1 cellular context compared by ENCODE assay signal in the genomic region with DNA sequence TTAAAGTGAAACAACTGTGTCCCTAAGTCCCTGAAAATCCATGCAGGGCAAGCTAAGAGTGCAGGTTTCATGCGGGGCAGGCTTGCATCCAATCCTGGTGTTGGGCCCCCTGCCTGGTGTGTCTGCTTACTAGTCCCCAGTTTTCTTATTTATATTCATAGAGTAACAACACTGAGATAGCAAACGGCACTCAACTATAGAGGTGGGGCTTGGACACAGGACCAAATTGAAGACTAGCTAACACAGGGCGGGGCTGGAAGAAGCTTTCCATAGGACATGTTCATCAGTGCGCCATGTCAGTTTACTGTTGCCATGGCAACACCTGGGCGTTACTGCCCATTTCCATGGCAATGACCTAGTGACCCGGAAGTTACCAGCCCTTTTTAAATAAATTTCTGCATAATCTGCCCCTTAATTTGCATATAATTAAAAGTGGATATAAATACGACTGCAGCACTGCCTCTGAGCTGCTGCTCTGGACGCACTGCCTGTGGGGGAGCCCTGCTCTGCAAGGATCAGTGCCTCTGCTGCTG.
A peak's percentile ranks its signal among the peaks of the same experiment; 100 is the strongest.
TF ChIP-seq lines count a peak whose summit lies in the region.

No MANE protein-coding gene starts in this region.

TF ChIP-seq in K562, 482 proteins besides CTCF, POLR2A, EP300 and RAD21 (continued from another document):
- TF ChIP-seq, protein P1, sequence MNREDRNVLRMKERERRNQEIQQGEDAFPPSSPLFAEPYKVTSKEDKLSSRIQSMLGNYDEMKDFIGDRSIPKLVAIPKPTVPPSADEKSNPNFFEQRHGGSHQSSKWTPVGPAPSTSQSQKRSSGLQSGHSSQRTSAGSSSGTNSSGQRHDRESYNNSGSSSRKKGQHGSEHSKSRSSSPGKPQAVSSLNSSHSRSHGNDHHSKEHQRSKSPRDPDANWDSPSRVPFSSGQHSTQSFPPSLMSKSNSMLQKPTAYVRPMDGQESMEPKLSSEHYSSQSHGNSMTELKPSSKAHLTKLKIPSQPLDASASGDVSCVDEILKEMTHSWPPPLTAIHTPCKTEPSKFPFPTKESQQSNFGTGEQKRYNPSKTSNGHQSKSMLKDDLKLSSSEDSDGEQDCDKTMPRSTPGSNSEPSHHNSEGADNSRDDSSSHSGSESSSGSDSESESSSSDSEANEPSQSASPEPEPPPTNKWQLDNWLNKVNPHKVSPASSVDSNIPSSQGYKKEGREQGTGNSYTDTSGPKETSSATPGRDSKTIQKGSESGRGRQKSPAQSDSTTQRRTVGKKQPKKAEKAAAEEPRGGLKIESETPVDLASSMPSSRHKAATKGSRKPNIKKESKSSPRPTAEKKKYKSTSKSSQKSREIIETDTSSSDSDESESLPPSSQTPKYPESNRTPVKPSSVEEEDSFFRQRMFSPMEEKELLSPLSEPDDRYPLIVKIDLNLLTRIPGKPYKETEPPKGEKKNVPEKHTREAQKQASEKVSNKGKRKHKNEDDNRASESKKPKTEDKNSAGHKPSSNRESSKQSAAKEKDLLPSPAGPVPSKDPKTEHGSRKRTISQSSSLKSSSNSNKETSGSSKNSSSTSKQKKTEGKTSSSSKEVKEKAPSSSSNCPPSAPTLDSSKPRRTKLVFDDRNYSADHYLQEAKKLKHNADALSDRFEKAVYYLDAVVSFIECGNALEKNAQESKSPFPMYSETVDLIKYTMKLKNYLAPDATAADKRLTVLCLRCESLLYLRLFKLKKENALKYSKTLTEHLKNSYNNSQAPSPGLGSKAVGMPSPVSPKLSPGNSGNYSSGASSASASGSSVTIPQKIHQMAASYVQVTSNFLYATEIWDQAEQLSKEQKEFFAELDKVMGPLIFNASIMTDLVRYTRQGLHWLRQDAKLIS (CRISPR knock-in tag; IDR thresholded peaks at IDR 0.05): no peak
- TF ChIP-seq CCNT2 (IDR thresholded peaks at IDR 0.05; ENCODE audit: borderline replicate concordance, extremely low read depth, insufficient read length, low read depth, low read length) (no peak), SNRNP70 (optimal IDR thresholded peaks at IDR 0.05; ENCODE audit: low read depth, low read length) (no peak), SMAD1 (IDR thresholded peaks at IDR 0.05; ENCODE audit: low read depth, low read length, partially characterized antibody) (no peak), RBM22 (IDR thresholded peaks at IDR 0.05; ENCODE audit: low read depth, low read length, poor library complexity, severe bottlenecking) (no peak), ZNF274 (IDR thresholded peaks at IDR 0.05; ENCODE audit: borderline replicate concordance, low read depth, low read length) (no peak), ARNT (IDR thresholded peaks at IDR 0.05) (no peak), HNRNPK (IDR thresholded peaks at IDR 0.05; ENCODE audit: low read depth, low read length, poor library complexity, severe bottlenecking) (no peak), MEF2D (tag; conservative IDR thresholded peaks at IDR 0.05; ENCODE audit: low read depth) (no peak), HDAC3 (IDR thresholded peaks at IDR 0.05; ENCODE audit: borderline replicate concordance, partially characterized antibody) (no peak), ZNF311 (CRISPR knock-in tag; IDR thresholded peaks at IDR 0.05) (no peak), NR2C2 (CRISPR knock-in tag; IDR thresholded peaks at IDR 0.05) (no peak), NR2C2 (tag; IDR thresholded peaks at IDR 0.05) (peak; percentile 92), TCFL5 (CRISPR knock-in tag; conservative IDR thresholded peaks at IDR 0.05) (no peak), EGR1 (conservative IDR thresholded peaks at IDR 0.05) (no peak), ZNF644 (tag; IDR thresholded peaks at IDR 0.05; ENCODE audit: low read depth) (no peak), ZNF780A (CRISPR knock-in tag; IDR thresholded peaks at IDR 0.05) (no peak), ZBTB8A (IDR thresholded peaks at IDR 0.05; ENCODE audit: partially characterized antibody) (no peak), SMC3 (conservative IDR thresholded peaks at IDR 0.05; ENCODE audit: insufficient read depth, low read depth, low read length) (no peak), RFX1 (IDR thresholded peaks at IDR 0.05) (peak; percentile 91), CBFB (CRISPR knock-in tag; IDR thresholded peaks at IDR 0.05) (no peak), GABPA (tag; conservative IDR thresholded peaks at IDR 0.05; ENCODE audit: low read depth) (peak; percentile 63), ZBTB1 (CRISPR knock-in tag; IDR thresholded peaks at IDR 0.05; ENCODE audit: borderline replicate concordance, low read depth) (no peak), ARHGAP35 (IDR thresholded peaks at IDR 0.05; ENCODE audit: partially characterized antibody) (no peak), SMAD3 (CRISPR knock-in tag; conservative IDR thresholded peaks at IDR 0.05) (no peak), GABPB1 (CRISPR knock-in tag; IDR thresholded peaks at IDR 0.05) (peak; percentile 63), PTBP1 (IDR thresholded peaks at IDR 0.05; ENCODE audit: low read depth, low read length) (no peak), FOXK1 (CRISPR knock-in tag; IDR thresholded peaks at IDR 0.05; ENCODE audit: borderline replicate concordance) (no peak), SIX5 (IDR thresholded peaks at IDR 0.05; ENCODE audit: borderline replicate concordance in 1 of 2, insufficient read depth in 1 of 2, low read depth in 1 of 2, low read length in 2 of 2) (no peak), DNMT1 (IDR thresholded peaks at IDR 0.05) (no peak), KAT7 (CRISPR knock-in tag; IDR thresholded peaks at IDR 0.05; ENCODE audit: borderline replicate concordance) (no peak), JUND (IDR thresholded peaks at IDR 0.05; ENCODE audit: borderline replicate concordance, low read depth, low read length) (no peak), JUND (tag; IDR thresholded peaks at IDR 0.05; ENCODE audit: borderline replicate concordance, low read depth, low read length) (no peak), KLF13 (tag; IDR thresholded peaks at IDR 0.05; ENCODE audit: borderline replicate concordance, low read depth) (no peak), EHMT2 (IDR thresholded peaks at IDR 0.05) (no peak), NR2C1 (IDR thresholded peaks at IDR 0.05) (peak; percentile 50), NR2C1 (tag; IDR thresholded peaks at IDR 0.05) (peak; percentile 82), ZNF184 (CRISPR knock-in tag; IDR thresholded peaks at IDR 0.05) (no peak)
- TF ChIP-seq, protein P2, sequence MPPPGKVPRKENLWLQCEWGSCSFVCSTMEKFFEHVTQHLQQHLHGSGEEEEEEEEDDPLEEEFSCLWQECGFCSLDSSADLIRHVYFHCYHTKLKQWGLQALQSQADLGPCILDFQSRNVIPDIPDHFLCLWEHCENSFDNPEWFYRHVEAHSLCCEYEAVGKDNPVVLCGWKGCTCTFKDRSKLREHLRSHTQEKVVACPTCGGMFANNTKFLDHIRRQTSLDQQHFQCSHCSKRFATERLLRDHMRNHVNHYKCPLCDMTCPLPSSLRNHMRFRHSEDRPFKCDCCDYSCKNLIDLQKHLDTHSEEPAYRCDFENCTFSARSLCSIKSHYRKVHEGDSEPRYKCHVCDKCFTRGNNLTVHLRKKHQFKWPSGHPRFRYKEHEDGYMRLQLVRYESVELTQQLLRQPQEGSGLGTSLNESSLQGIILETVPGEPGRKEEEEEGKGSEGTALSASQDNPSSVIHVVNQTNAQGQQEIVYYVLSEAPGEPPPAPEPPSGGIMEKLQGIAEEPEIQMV (tag; conservative IDR thresholded peaks at IDR 0.05; ENCODE audit: low read depth): peak; percentile 91
- TF ChIP-seq, protein P3, sequence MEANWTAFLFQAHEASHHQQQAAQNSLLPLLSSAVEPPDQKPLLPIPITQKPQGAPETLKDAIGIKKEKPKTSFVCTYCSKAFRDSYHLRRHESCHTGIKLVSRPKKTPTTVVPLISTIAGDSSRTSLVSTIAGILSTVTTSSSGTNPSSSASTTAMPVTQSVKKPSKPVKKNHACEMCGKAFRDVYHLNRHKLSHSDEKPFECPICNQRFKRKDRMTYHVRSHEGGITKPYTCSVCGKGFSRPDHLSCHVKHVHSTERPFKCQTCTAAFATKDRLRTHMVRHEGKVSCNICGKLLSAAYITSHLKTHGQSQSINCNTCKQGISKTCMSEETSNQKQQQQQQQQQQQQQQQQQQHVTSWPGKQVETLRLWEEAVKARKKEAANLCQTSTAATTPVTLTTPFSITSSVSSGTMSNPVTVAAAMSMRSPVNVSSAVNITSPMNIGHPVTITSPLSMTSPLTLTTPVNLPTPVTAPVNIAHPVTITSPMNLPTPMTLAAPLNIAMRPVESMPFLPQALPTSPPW (CRISPR knock-in tag; IDR thresholded peaks at IDR 0.05): no peak
- TF ChIP-seq, protein P4, sequence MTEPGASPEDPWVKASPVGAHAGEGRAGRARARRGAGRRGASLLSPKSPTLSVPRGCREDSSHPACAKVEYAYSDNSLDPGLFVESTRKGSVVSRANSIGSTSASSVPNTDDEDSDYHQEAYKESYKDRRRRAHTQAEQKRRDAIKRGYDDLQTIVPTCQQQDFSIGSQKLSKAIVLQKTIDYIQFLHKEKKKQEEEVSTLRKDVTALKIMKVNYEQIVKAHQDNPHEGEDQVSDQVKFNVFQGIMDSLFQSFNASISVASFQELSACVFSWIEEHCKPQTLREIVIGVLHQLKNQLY (CRISPR knock-in tag; conservative IDR thresholded peaks at IDR 0.05): no peak
- TF ChIP-seq, protein P5, sequence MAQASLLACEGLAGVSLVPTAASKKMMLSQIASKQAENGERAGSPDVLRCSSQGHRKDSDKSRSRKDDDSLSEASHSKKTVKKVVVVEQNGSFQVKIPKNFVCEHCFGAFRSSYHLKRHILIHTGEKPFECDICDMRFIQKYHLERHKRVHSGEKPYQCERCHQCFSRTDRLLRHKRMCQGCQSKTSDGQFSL (CRISPR knock-in tag; IDR thresholded peaks at IDR 0.05): no peak
- TF ChIP-seq, protein P5 (tag; IDR thresholded peaks at IDR 0.05): no peak
- TF ChIP-seq, protein P6, sequence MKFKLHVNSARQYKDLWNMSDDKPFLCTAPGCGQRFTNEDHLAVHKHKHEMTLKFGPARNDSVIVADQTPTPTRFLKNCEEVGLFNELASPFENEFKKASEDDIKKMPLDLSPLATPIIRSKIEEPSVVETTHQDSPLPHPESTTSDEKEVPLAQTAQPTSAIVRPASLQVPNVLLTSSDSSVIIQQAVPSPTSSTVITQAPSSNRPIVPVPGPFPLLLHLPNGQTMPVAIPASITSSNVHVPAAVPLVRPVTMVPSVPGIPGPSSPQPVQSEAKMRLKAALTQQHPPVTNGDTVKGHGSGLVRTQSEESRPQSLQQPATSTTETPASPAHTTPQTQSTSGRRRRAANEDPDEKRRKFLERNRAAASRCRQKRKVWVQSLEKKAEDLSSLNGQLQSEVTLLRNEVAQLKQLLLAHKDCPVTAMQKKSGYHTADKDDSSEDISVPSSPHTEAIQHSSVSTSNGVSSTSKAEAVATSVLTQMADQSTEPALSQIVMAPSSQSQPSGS (CRISPR knock-in tag; IDR thresholded peaks at IDR 0.05): no peak
- TF ChIP-seq, protein P7, sequence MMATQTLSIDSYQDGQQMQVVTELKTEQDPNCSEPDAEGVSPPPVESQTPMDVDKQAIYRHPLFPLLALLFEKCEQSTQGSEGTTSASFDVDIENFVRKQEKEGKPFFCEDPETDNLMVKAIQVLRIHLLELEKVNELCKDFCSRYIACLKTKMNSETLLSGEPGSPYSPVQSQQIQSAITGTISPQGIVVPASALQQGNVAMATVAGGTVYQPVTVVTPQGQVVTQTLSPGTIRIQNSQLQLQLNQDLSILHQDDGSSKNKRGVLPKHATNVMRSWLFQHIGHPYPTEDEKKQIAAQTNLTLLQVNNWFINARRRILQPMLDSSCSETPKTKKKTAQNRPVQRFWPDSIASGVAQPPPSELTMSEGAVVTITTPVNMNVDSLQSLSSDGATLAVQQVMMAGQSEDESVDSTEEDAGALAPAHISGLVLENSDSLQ (IDR thresholded peaks at IDR 0.05): peak; percentile 31; the same call in 1 of the 2 replicates
